In genomic region chr12:54370218-54370730, GRCh38 we compare ENCODE assay signal across 8 cellular contexts. TPM values are rescaled to one million over a fixed set of nuclear protein-coding genes. Genes with fewer than 3 reads are reported as not detected.
A peak's percentile ranks its signal among the peaks of the same experiment; 100 is the strongest.
DNase-seq lines count a peak whose midpoint lies in the region; FAIRE-seq and TF ChIP-seq lines count a peak whose summit lies in the region.

No MANE protein-coding gene starts in this region.

- H3K27ac Mint-ChIP-seq in neural crest cell (ENCODE audit: unreplicated experiment) = no peak overlapping the region

- H3K36me3 ChIP-seq in BJ (ENCODE audit: control insufficient read depth, insufficient read depth, low read length) = no peaks in the 10 kb centered on the region

- TF ChIP-seq CTCF in BJ (IDR thresholded peaks at IDR 0.05; ENCODE audit: insufficient read depth, low read depth, low read length) (peak; percentile 97), HFF-Myc (IDR thresholded peaks at IDR 0.05; ENCODE audit: low read depth, low read length, missing control alignments) (peak; percentile 86), WI38 (IDR thresholded peaks at IDR 0.05; ENCODE audit: low read depth, low read length) (peak; percentile 84), neural crest cell (conservative IDR thresholded peaks at IDR 0.05) (peak; percentile 93)

- POLR2A ChIA-PET in BJ (lab: Charles Lee) = interaction anchor here (0.6 to 1.0 kb wide), 3 partner anchors 12 to 311 kb away, joined by 4 to 9 read pairs (median 8); no protein-coding TSS in a partner anchor

- H3K9me3 Mint-ChIP-seq in neural crest cell = no peaks in the 10 kb centered on the region

- CTCF ChIA-PET in BJ (lab: Yijun Ruan, JAX) = interaction anchor here (0.5 to 3.3 kb wide), 39 partner anchors 9 to 1373 kb away, joined by 3 to 72 read pairs (median 4); partner anchors contain the start of gene COPZ1

- peaks cover 5% of the 10 kb centered on the region for H3K27me3 Mint-ChIP-seq in neural crest cell (ENCODE audit: low read depth)

- no peak for FAIRE-seq in frontal cortex (lab: Jason Lieb, UNC)

- DNase-seq in BJ (ENCODE audit: low read depth) (no peak), HFF-Myc (ENCODE audit: extremely low read depth, low read depth) (no peak), frontal cortex (ENCODE audit: low spot score in 2 of 2) (peak; percentile 72 to 86), neural crest cell (ENCODE audit: low read depth, low spot score) (peak; percentile 87), GOT3 (lab: John Stamatoyannopoulos, UW) (no peak), OCI-M2 (lab: John Stamatoyannopoulos, UW; ENCODE audit: unreplicated experiment) (no peak)
- no peak for DNase-seq in effector CD8-positive, alpha-beta T cell (lab: John Stamatoyannopoulos, UW)

- H3K27me3 ChIP-seq in BJ (ENCODE audit: control insufficient read depth, insufficient read depth, low read length) = no peaks in the 10 kb centered on the region

- H3K36me3 Mint-ChIP-seq in neural crest cell (ENCODE audit: low read depth) = no peaks in the 10 kb centered on the region

- H3K4me1 Mint-ChIP-seq in neural crest cell = peaks cover 32% of the 10 kb centered on the region

- peak overlapping the region; percentile 62 for H3K4me3 Mint-ChIP-seq in neural crest cell

- H3K4me3 ChIP-seq in BJ (ENCODE audit: low read depth, low read length) = peak overlapping the region; percentile 41
- peak overlapping the region; percentile 31 for H3K4me3 ChIP-seq in HFF-Myc (replicated peaks; ENCODE audit: low read depth, low read length)
- H3K4me3 ChIP-seq in WI38 (ENCODE audit: low read depth, low read length) = 0 out of 2 replicates have a peak overlapping the region, but pooled peaks have one; percentile 17

RNA-seq across cellular contexts. Expression of gene GPR84, which starts 6.0 kb away (rescaled TPM):
- polyA plus RNA-seq in BJ (2011; rRNA removed) = not detected in 2 replicates
- not detected in 2 replicates for polyA minus RNA-seq in BJ (2011; rRNA and poly(A)+ RNA removed)
- total RNA-seq in frontal cortex = not detected
- not detected in 2 replicates for total RNA-seq in neural crest cell

RNA-seq across cellular contexts. Expression of gene ZNF385A, which starts 14.3 kb away (rescaled TPM):
- polyA plus RNA-seq in BJ (2011; rRNA removed) = 0.92 and 0.96 TPM in 2 replicates
- 1.1 and 1.2 TPM in 2 replicates for polyA minus RNA-seq in BJ (2011; rRNA and poly(A)+ RNA removed)
- total RNA-seq in frontal cortex = 1.2 TPM
- total RNA-seq in neural crest cell = 20.3 and 20.8 TPM in 2 replicates

RNA-seq across cellular contexts. Expression of gene COPZ1, which starts 45.3 kb away (rescaled TPM):
- 203 and 341 TPM in 2 replicates for polyA plus RNA-seq in BJ (2011; rRNA removed)
- 57.3 and 82.8 TPM in 2 replicates for polyA minus RNA-seq in BJ (2011; rRNA and poly(A)+ RNA removed)
- total RNA-seq in frontal cortex (59.9 TPM), neural crest cell (148 and 160 TPM in 2 replicates)

RNA-seq across cellular contexts. Expression of gene ITGA5, which starts 48.8 kb away (rescaled TPM):
- 170 and 375 TPM in 2 replicates for polyA plus RNA-seq in BJ (2011; rRNA removed)
- polyA minus RNA-seq in BJ (2011; rRNA and poly(A)+ RNA removed) = 199 and 236 TPM in 2 replicates
- total RNA-seq in frontal cortex = 3.7 TPM
- total RNA-seq in neural crest cell = 20.1 and 22.0 TPM in 2 replicates

Comparison
In these comparisons a context has a peak if more than half of its experiments do, and no peak if none do; other contexts are left out.
1. DNase-seq: peak in frontal cortex (2 of 2) and neural crest cell (single experiment); none in BJ (single experiment), HFF-Myc (single experiment), effector CD8-positive, alpha-beta T cell (single experiment), GOT3 (single experiment) and OCI-M2 (single experiment).
2. Peak in every context shown above with its lines, with median percentiles within 50 percentile points of each other: H3K4me3 ChIP-seq and CTCF ChIP-seq.